8 cellular contexts compared by ENCODE assay signal in genomic region chr17:27807567-27808470, GRCh38. TPM values are rescaled to one million over a fixed set of nuclear protein-coding genes. Genes with fewer than 3 reads are reported as not detected.
DNase-seq lines count a peak whose midpoint lies in the region; ATAC-seq and TF ChIP-seq lines count a peak whose summit lies in the region.

No MANE protein-coding gene starts in this region.

- no peaks in the 10 kb centered on the region for H4K20me1 ChIP-seq in GM23248 (ENCODE audit: insufficient read depth)

- peak; percentile 66 for DNase-seq in NCI-H774 (lab: John Stamatoyannopoulos, UW)
- peak; percentile 45 for DNase-seq in activated gamma-delta T cell treated with anti-CD3 and anti-CD28 coated beads, Interleukin-2, amount 50 U/mL, for 16 hours (ENCODE audit: low read depth)
- DNase-seq in naive B cell = peak; percentile 54
- DNase-seq in Kasumi-1 (lab: John Stamatoyannopoulos, UW) = no peak
- DNase-seq in HEK293T (ENCODE audit: extremely low spot score) = no peak
- no peak for DNase-seq in GM23248

- ATAC-seq in GM18858 (IDR thresholded peaks at IDR 0.05; ENCODE audit: unreplicated experiment) (peak; percentile 67), HG02763 (IDR thresholded peaks at IDR 0.05; ENCODE audit: unreplicated experiment) (peak; percentile 66), naive B cell (ENCODE audit: low read depth in 2 of 2) (peak; percentile 89 to 90)

- no peaks in the 10 kb centered on the region for H3K36me3 ChIP-seq in GM23248 (ENCODE audit: low read depth)

- H3K36me3 Mint-ChIP-seq in naive B cell = no peaks in the 10 kb centered on the region

- 74 to 78% methylated on average over 17 of the region's 17 CpGs for WGBS in GM23248 (ENCODE audit: low coverage in 1 of 2, low lambda C conversion rate in 2 of 2, missing lambda C conversion rate in 2 of 2), 2 experiments

- H3K27ac ChIP-seq in GM23248 = no peak overlapping the region

- no peak overlapping the region for H3K9ac ChIP-seq in GM23248

- peaks cover 25 to 40% (median 31%) of the 10 kb centered on the region in 3 donors for H3K4me1 Mint-ChIP-seq in naive B cell

- in situ Hi-C loops in GM23248 (cut with MboI) = loop anchor here (10.0 kb wide), 1 partner anchor 67 kb away; no protein-coding TSS in a partner anchor

- H3F3A ChIP-seq in GM23248 (ENCODE audit: insufficient read depth) = no peaks in the 10 kb centered on the region

- no peaks in the 10 kb centered on the region for H3K9me2 ChIP-seq in GM23248 (ENCODE audit: insufficient read depth)

- no peaks in the 10 kb centered on the region for H3K27me3 Mint-ChIP-seq in naive B cell

- peak overlapping the region; percentile 52 to 87 (median 82) for H3K4me3 Mint-ChIP-seq in naive B cell

- no peaks in the 10 kb centered on the region for H3K27me3 ChIP-seq in GM23248 (replicated peaks; ENCODE audit: insufficient read depth)

- H3K79me2 ChIP-seq in GM23248 (ENCODE audit: insufficient read depth) = no peaks in the 10 kb centered on the region

- H3K9me3 ChIP-seq in GM23248 (ENCODE audit: low read depth) = no peaks in the 10 kb centered on the region

- H3K4me1 ChIP-seq in GM23248 (ENCODE audit: insufficient read depth) = no peaks in the 10 kb centered on the region

- no peaks in the 10 kb centered on the region for H3K9me3 Mint-ChIP-seq in naive B cell

- CTCF ChIA-PET in HEK293T (lab: Yijun Ruan, JAX) = interaction anchor here (0.8 to 5.6 kb wide), 5 partner anchors 18 to 86 kb away, joined by 3 to 71 read pairs (median 3); no protein-coding TSS in a partner anchor

- POLR2A ChIA-PET in HEK293T (lab: Yijun Ruan, JAX) = interaction anchor here (1.2 kb wide), 1 partner anchor 13 kb away, joined by 5 read pairs; no protein-coding TSS in a partner anchor

- H3K4me2 ChIP-seq in GM23248 (ENCODE audit: unreplicated experiment) = no peak overlapping the region

- H3K4me3 ChIP-seq in GM23248 = no peak overlapping the region

- H3K27ac Mint-ChIP-seq in naive B cell = peak overlapping the region; percentile 12 to 97 (median 82)

- no peak overlapping the region for H2AFZ ChIP-seq in GM23248

TF ChIP-seq in HEK293T, 16 proteins besides CTCF, POLR2A, EP300 and RAD21:
- TF ChIP-seq ZNF384 (IDR thresholded peaks at IDR 0.05) (no peak), SP1 (IDR thresholded peaks at IDR 0.05) (no peak), FOXA1 (IDR thresholded peaks at IDR 0.05) (no peak), SUZ12 (IDR thresholded peaks at IDR 0.05) (no peak), TARDBP (IDR thresholded peaks at IDR 0.05) (no peak), L3MBTL2 (conservative IDR thresholded peaks at IDR 0.05) (no peak), LEF1 (IDR thresholded peaks at IDR 0.05; ENCODE audit: borderline replicate concordance) (no peak), BHLHE40 (IDR thresholded peaks at IDR 0.05; ENCODE audit: borderline replicate concordance) (no peak), ARNT (IDR thresholded peaks at IDR 0.05) (no peak), CTBP1 (IDR thresholded peaks at IDR 0.05; ENCODE audit: borderline replicate concordance) (no peak), ELF4 (IDR thresholded peaks at IDR 0.05) (no peak)

RNA-seq across cellular contexts. Expression of gene NOS2, which starts 7.5 kb away (rescaled TPM):
- under 1 TPM in 1 of 6 donors, not detected in 5; 0.08 TPM for polyA plus RNA-seq in naive B cell (ENCODE audit: low read depth in 6 of 6)
- not detected in 2 replicates for total RNA-seq in GM23248 (2014; rRNA removed; shearing (Covaris generic))
- not detected in 2 replicates for polyA plus RNA-seq in GM23248 (2016; fragmentation: Nextera tagmentation; extraction: Ambion mirVana)

Comparison
In these comparisons a context has a peak if more than half of its experiments do, and no peak if none do; other contexts are left out.
1. DNase-seq: peak in NCI-H774 (single experiment), activated gamma-delta T cell treated with anti-CD3 and anti-CD28 coated beads, Interleukin-2, amount 50 U/mL, for 16 hours (single experiment) and naive B cell (single experiment); none in Kasumi-1 (0 of 2), HEK293T (single experiment) and GM23248 (single experiment).
2. Peak in every context shown above with its lines, with median percentiles within 50 percentile points of each other: ATAC-seq.